13 cellular contexts compared by ENCODE assay signal in genomic region chr2:55843992-55844345, GRCh38.
"Had no signal": no experiment of that assay in that cellular context is flagged by ENCODE, and none has a peak within 500 bp of the region (broad histone marks: within the 10 kb centered on the region; RNA-seq: fewer than 3 reads in every experiment).

No MANE protein-coding gene starts in this region.

- H3K36me3 ChIP-seq: right atrium auricular region, suprapubic skin had no signal

- H3K27ac ChIP-seq: suprapubic skin had no signal

- DNase-seq: activated CD4-positive, CD25-positive, alpha-beta regulatory T cell treated with anti-CD3 and anti-CD28 coated beads, Interleukin-2, amount 50 U/mL, for 72 hours; activated naive CD4-positive, alpha-beta T cell treated with anti-CD3 and anti-CD28 coated beads for 36 hours; activated naive CD8-positive, alpha-beta T cell treated with anti-CD3 and anti-CD28 coated beads, Interleukin-2, amount 50 U/mL, for 24 hours; hypothalamus; left ventricle myocardium superior; nephron progenitor cell; occipital lobe; stimulated activated naive CD8-positive, alpha-beta T cell treated with anti-CD3 and anti-CD28 coated beads, Interleukin-15, Interleukin-2, amounts not matched to agents 100 U/mL and 50 U/mL, for 24 hours; T-cell had no signal

- H3K4me3 ChIP-seq: right atrium auricular region, skin epidermis, suprapubic skin had no signal

- FAIRE-seq: colon had no signal

- H3K27me3 ChIP-seq: right atrium auricular region, suprapubic skin had no signal

- H3K9me3 ChIP-seq: right atrium auricular region, suprapubic skin had no signal

- ATAC-seq: activated naive CD8-positive, alpha-beta T cell treated with anti-CD3 and anti-CD28 coated beads, Interleukin-2, amount 50 U/mL, for 24 hours; stimulated activated naive CD8-positive, alpha-beta T cell treated with anti-CD3 and anti-CD28 coated beads, Interleukin-15, Interleukin-2, amounts not matched to agents 100 U/mL and 50 U/mL, for 24 hours; T-cell had no signal
